ENCODE assay signal across 1 cellular context in genomic region chr1:171251741-171252300, GRCh38.
TF ChIP-seq lines count a peak whose summit lies in the region.

No MANE protein-coding gene starts in this region.

TF ChIP-seq in GM23338, 12 proteins besides CTCF, POLR2A, EP300 and RAD21 (continued from another document):
- no peak for TF ChIP-seq ZNF462 (CRISPR knock-in tag; IDR thresholded peaks at IDR 0.05)
- no peak for TF ChIP-seq JUNB (IDR thresholded peaks at IDR 0.05; ENCODE audit: unreplicated experiment)
- TF ChIP-seq NANOG (IDR thresholded peaks at IDR 0.05; ENCODE audit: borderline replicate concordance), result no peak
